1 cellular context compared by ENCODE assay signal in genomic region chr11:125890447-125891100, GRCh38.
TF ChIP-seq lines count a peak whose summit lies in the region.

No MANE protein-coding gene starts in this region.

TF ChIP-seq in K562, 482 proteins besides CTCF, POLR2A, EP300 and RAD21 (continued from another document):
- no peak for TF ChIP-seq ATF4 (CRISPR knock-in tag; IDR thresholded peaks at IDR 0.05)
- no peak for TF ChIP-seq PYGO2 (tag; IDR thresholded peaks at IDR 0.05)
- no peak for TF ChIP-seq ERF (CRISPR knock-in tag; IDR thresholded peaks at IDR 0.05)
- no peak for TF ChIP-seq TEAD2 (tag; IDR thresholded peaks at IDR 0.05)
- no peak for TF ChIP-seq GMEB1 (CRISPR knock-in tag; IDR thresholded peaks at IDR 0.05)
- TF ChIP-seq SMARCA4 (IDR thresholded peaks at IDR 0.05): peak; percentile 70
- no peak for TF ChIP-seq TFAM (CRISPR knock-in tag; conservative IDR thresholded peaks at IDR 0.05)
